9 cellular contexts compared by ENCODE assay signal in the genomic region with DNA sequence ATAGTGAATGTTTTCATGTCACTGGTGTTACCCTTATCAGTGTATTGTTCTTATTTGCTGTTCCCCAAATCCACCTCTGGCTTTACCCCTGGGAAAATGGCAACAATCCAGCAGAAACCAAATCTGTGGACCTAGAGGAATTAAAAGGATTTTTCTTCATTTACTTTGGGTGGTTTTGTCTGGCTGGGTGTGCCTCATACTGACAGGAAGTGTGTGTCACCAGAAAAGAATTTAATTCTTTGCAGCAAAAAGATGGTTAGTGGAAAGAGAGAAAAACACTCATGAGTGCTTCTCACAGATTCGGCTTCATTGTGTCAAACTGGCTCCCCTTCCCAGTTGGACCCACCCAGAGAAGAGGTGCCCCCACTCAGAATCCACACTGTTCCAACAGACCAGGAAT. TPM values are rescaled to one million over a fixed set of nuclear protein-coding genes. Genes with fewer than 3 reads are reported as not detected.
DNase-seq lines count a peak whose midpoint lies in the region; ATAC-seq and TF ChIP-seq lines count a peak whose summit lies in the region.
"Had no signal": no experiment of that assay in that cellular context is flagged by ENCODE, and none has a peak within 500 bp of the region (broad histone marks: within the 10 kb centered on the region; RNA-seq: fewer than 3 reads in every experiment).

No MANE protein-coding gene starts in this region.

- H3K4me1 ChIP-seq in thoracic aorta (ENCODE audit: control insufficient read depth in 1 of 2, low read depth in 2 of 2) = peaks cover 27 to 65% of the 10 kb centered on the region in 2 donors

- H3K36me3 Mint-ChIP-seq in immature natural killer cell = peaks cover 6 to 19% (median 7%) of the 10 kb centered on the region in 3 donors

- no peak for TF ChIP-seq CTCF in astrocyte of the spinal cord (IDR thresholded peaks at IDR 0.05; ENCODE audit: low read depth, low read length)
- no peak for TF ChIP-seq CTCF in thoracic aorta (IDR thresholded peaks at IDR 0.05)

- ATAC-seq in thoracic aorta (ENCODE audit: insufficient number of reproducible peaks, low FRiP score, low read depth) = peak; percentile 73

- H3K9me3 ChIP-seq in thoracic aorta = no peaks in the 10 kb centered on the region

- peak overlapping the region in 4 of 5 donors; percentile 0 to 61 (median 40) for H3K4me3 Mint-ChIP-seq in immature natural killer cell

- H3K27me3 Mint-ChIP-seq in immature natural killer cell (ENCODE audit: low read depth in 3 of 3) = no peaks in the 10 kb centered on the region

- peaks cover 19 to 24% of the 10 kb centered on the region in 2 donors for H3K4me1 Mint-ChIP-seq in immature natural killer cell

- H3K27ac Mint-ChIP-seq in immature natural killer cell = peak overlapping the region in 4 of 6 donors; percentile 0 to 75 (median 16)

- H3K27ac ChIP-seq in thoracic aorta = peak overlapping the region; percentile 88 to 91
- H3K27ac ChIP-seq: HL-60 had no signal

- peaks cover 0 to 3% (median 0%) of the 10 kb centered on the region in 6 donors for H3K9me3 Mint-ChIP-seq in immature natural killer cell

- H3K4me3 ChIP-seq in astrocyte of the spinal cord (ENCODE audit: low read depth, low read length) = no peak overlapping the region
- no peak overlapping the region for H3K4me3 ChIP-seq in thoracic aorta

- H3K27me3 ChIP-seq in thoracic aorta (replicated peaks; ENCODE audit: insufficient read depth) = no peaks in the 10 kb centered on the region

- H3K36me3 ChIP-seq in thoracic aorta = no peaks in the 10 kb centered on the region

- in situ Hi-C loops in astrocyte of the spinal cord (cut with HindIII; ENCODE audit: low sequenced_read_pairs) = no loop called here

- DNase-seq in HS-5 (ENCODE audit: low read depth) = peak; percentile 65
- peak; percentile 85 for DNase-seq in astrocyte of the spinal cord (ENCODE audit: low read depth, low spot score)
- DNase-seq in immature natural killer cell = no peak
- DNase-seq in thoracic aorta (ENCODE audit: low spot score) = no peak
- no peak for DNase-seq in islet precursor cell
- DNase-seq in CD1c-positive myeloid dendritic cell (ENCODE audit: extremely low spot score) = no peak
- no peak for DNase-seq in activated CD8-positive, alpha-beta memory T cell treated with anti-CD3 and anti-CD28 coated beads, Interleukin-2, amount 50 U/mL, for 4 hours
- DNase-seq: activated gamma-delta T cell treated with Interleukin-2 at 50 U/mL for 16 hours had no signal

RNA-seq across cellular contexts. Expression of a gene that starts 38.9 kb away (rescaled TPM):
- under 1 TPM in 1 of 3 donors, not detected in 2; 0.10 TPM for polyA plus RNA-seq in immature natural killer cell
- 100 to 1,000 TPM in 1 of 2 donors, 10 to 100 TPM in 1; 75.2 to 104 TPM for total RNA-seq in thoracic aorta

Comparison
In these comparisons a context has a peak if more than half of its experiments do, and no peak if none do; other contexts are left out.
1. DNase-seq: peak in HS-5 (single experiment) and astrocyte of the spinal cord (single experiment); none in immature natural killer cell (0 of 3), thoracic aorta (single experiment), islet precursor cell (single experiment), CD1c-positive myeloid dendritic cell (single experiment) and activated CD8-positive, alpha-beta memory T cell treated with anti-CD3 and anti-CD28 coated beads, Interleukin-2, amount 50 U/mL, for 4 hours (single experiment).